ENCODE assay signal across 27 cellular contexts in genomic region chr12:122348505-122348904, GRCh38.
"Had no signal": no experiment of that assay in that cellular context is flagged by ENCODE, and none has a peak within 500 bp of the region (broad histone marks: within the 10 kb centered on the region; RNA-seq: fewer than 3 reads in every experiment).

No MANE protein-coding gene starts in this region.

- ATAC-seq: activated CD4-positive, CD25-positive, alpha-beta regulatory T cell treated with anti-CD3 and anti-CD28 coated beads, Interleukin-2, amount 50 U/mL, for 24 hours; activated CD8-positive, alpha-beta T cell treated with anti-CD3 and anti-CD28 coated beads for 36 hours; activated T-cell treated with anti-CD3 and anti-CD28 coated beads, Interleukin-2, amount 50 U/mL, for 4 hours; activated T-helper 17 cell treated with anti-CD3 and anti-CD28 coated beads, Interleukin-2, amount 50 U/mL, for 72 hours; foreskin keratinocyte; gastrocnemius medialis; heart right ventricle had no signal

- H3K9me3 ChIP-seq: esophagus muscularis mucosa, gastrocnemius medialis had no signal

- DNase-seq: activated B cell treated with CpG ODN at 0.5 μM for 24 hours; activated CD4-positive, alpha-beta T cell treated with anti-CD3 and anti-CD28 coated beads for 48 hours; activated CD4-positive, alpha-beta T cell treated with anti-CD3 and anti-CD28 coated beads, Interleukin-2, amount 50 U/mL, for 1 hour; activated CD4-positive, alpha-beta T cell treated with anti-CD3 and anti-CD28 coated beads, Interleukin-2, amount 50 U/mL, for 48 hours; activated CD8-positive, alpha-beta memory T cell treated with anti-CD3 and anti-CD28 coated beads for 24 hours; activated CD8-positive, alpha-beta T cell treated with anti-CD3 and anti-CD28 coated beads for 36 hours; activated effector memory CD4-positive, alpha-beta T cell treated with Interleukin-2 at 50 U/mL for 16 hours; activated gamma-delta T cell treated with Interleukin-2 at 50 U/mL for 16 hours; activated naive CD4-positive, alpha-beta T cell treated with anti-CD3 and anti-CD28 coated beads, Interleukin-2, amount 50 U/mL, for 16 hours; activated naive CD4-positive, alpha-beta T cell treated with Interleukin-2 at 50 U/mL for 16 hours; activated T-cell treated with anti-CD3 and anti-CD28 coated beads, Interleukin-2, amount 50 U/mL, for 4 hours; amniotic stem cell; anterior cingulate cortex; brain microvascular endothelial cell; dorsolateral prefrontal cortex; effector memory CD4-positive, alpha-beta T cell; endodermal cell; foreskin keratinocyte; gastrocnemius medialis; glutamatergic neuron; heart right ventricle; T1000; WERI-Rb-1 had no signal

- H3K4me3 ChIP-seq: coronary artery, dorsolateral prefrontal cortex, esophagus muscularis mucosa, gastrocnemius medialis, heart right ventricle had no signal

- H3K27ac ChIP-seq: brain microvascular endothelial cell, coronary artery, foreskin keratinocyte, heart right ventricle, WERI-Rb-1 had no signal

- H3K27me3 ChIP-seq: brain microvascular endothelial cell, dorsolateral prefrontal cortex, esophagus muscularis mucosa, foreskin keratinocyte, gastrocnemius medialis, heart right ventricle had no signal
